13 cellular contexts compared by ENCODE assay signal in the genomic region with DNA sequence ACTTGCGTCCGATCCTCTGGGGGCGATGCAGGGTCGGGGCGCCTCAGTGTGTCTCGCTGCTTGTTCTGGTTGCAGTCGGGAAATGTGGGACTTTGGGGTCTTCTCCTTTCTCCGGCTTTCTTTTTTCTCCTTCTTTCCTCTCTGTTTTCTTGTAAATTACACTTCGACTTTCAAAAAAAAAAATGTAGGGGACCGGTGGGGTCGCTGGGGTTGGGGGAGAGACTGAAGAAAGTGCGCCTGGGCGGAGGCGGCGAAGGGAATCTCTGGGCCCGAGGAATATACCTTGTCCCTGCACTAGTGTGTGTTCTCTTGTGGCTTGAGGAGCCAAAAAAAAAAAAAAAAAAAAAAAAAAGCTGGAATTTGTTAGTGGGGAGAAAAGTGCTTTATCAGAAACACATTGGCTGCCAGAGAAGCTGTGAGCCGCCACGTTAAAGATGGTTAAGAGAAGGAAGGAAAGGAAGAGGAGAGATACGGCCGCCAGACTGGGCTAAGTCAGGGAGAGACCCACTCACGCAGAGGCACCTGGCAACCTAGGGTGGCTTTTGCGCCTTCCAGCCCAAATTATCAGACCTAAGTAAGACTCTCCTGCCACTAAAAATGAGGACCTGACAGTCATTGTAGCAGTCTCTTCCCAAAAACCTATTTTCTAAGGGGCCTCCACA. TPM values are rescaled to one million over a fixed set of nuclear protein-coding genes. Genes with fewer than 3 reads are reported as not detected.
A peak's percentile ranks its signal among the peaks of the same experiment; 100 is the strongest.
DNase-seq lines count a peak whose midpoint lies in the region; TF ChIP-seq lines count a peak whose summit lies in the region.
"Had no signal": no experiment of that assay in that cellular context is flagged by ENCODE, and none has a peak within 500 bp of the region (broad histone marks: within the 10 kb centered on the region; RNA-seq: fewer than 3 reads in every experiment).

No MANE protein-coding gene starts in this region.

- peaks cover 80% of the 10 kb centered on the region for H3K27me3 ChIP-seq in OCI-LY3 (ENCODE audit: low read depth, low read length)
- H3K27me3 ChIP-seq in esophagus muscularis mucosa: peaks cover 4 to 79% (median 50%) of the 10 kb centered on the region in 4 donors
- H3K27me3 ChIP-seq in neutrophil: peaks cover 34% of the 10 kb centered on the region

- no peaks in the 10 kb centered on the region for H4K20me1 ChIP-seq in OCI-LY3 (ENCODE audit: insufficient read depth, low read length)

- H3K27ac ChIP-seq in OCI-LY3 (ENCODE audit: low read length) (no peak overlapping the region), esophagus muscularis mucosa (replicated peaks in 1 of 4) (no peak overlapping the region), neutrophil (peak overlapping the region; percentile 16)
- H3K27ac ChIP-seq: breast epithelium, foreskin keratinocyte, PC-9 had no signal

- peak overlapping the region; percentile 27; the same call in 1 of the 2 replicates for H3K4me3 ChIP-seq in GM08714 (ENCODE audit: low read length)
- peak overlapping the region; percentile 31 for H3K4me3 ChIP-seq in OCI-LY3 (ENCODE audit: low read length)
- peak overlapping the region in 3 of 4 donors; percentile 27 to 39 (median 34) for H3K4me3 ChIP-seq in esophagus muscularis mucosa
- peak overlapping the region; percentile 56 to 60 for H3K4me3 ChIP-seq in neutrophil (ENCODE audit: low read depth in 1 of 2, low read length in 1 of 2)
- H3K4me3 ChIP-seq: PC-9 had no signal

- TF ChIP-seq EP300 in esophagus muscularis mucosa (IDR thresholded peaks at IDR 0.05): no peak

- TF ChIP-seq POLR2A in esophagus muscularis mucosa (IDR thresholded peaks at IDR 0.05; ENCODE audit: low read depth): no peak

- H3K36me3 ChIP-seq in OCI-LY3 (replicated peaks; ENCODE audit: low read depth, low read length) (no peaks in the 10 kb centered on the region), esophagus muscularis mucosa (no peaks in the 10 kb centered on the region), neutrophil (no peaks in the 10 kb centered on the region)
- H3K36me3 ChIP-seq: breast epithelium had no signal

- H3K4me1 ChIP-seq in OCI-LY3 (ENCODE audit: low read length): 0 out of 2 replicates have a peak, but pooled peaks cover 4% of the 10 kb centered on the region
- peaks cover 31 to 54% (median 50%) of the 10 kb centered on the region in 4 donors for H3K4me1 ChIP-seq in esophagus muscularis mucosa
- peaks cover 44 to 50% of the 10 kb centered on the region in 2 experiments for H3K4me1 ChIP-seq in neutrophil (ENCODE audit: control insufficient read depth in 1 of 2, insufficient read depth in 1 of 2, low read depth in 1 of 2, low read length in 1 of 2)
- H3K4me1 ChIP-seq: foreskin keratinocyte had no signal

- WGBS in esophagus muscularis mucosa: 25% methylated on average over 22 of the region's 22 CpGs

- H2AFZ ChIP-seq in OCI-LY3 (ENCODE audit: low read depth, low read length): no peak overlapping the region
- H2AFZ ChIP-seq: PC-9 had no signal

- no peaks in the 10 kb centered on the region for H3K79me2 ChIP-seq in OCI-LY3 (ENCODE audit: low read length)

- intact Hi-C loops in esophagus muscularis mucosa (cut with DNase I): loop anchor here (5.0 kb wide), 1 partner anchor 137 kb away; no protein-coding TSS in a partner anchor

- H3K9me3 ChIP-seq in OCI-LY3 (ENCODE audit: insufficient read depth, low read length) (no peaks in the 10 kb centered on the region), esophagus muscularis mucosa (no peaks in the 10 kb centered on the region), neutrophil (no peaks in the 10 kb centered on the region)
- H3K9me3 ChIP-seq: breast epithelium had no signal

- TF ChIP-seq CTCF in OCI-LY3 (IDR thresholded peaks at IDR 0.05; ENCODE audit: low read depth, low read length) (no peak), esophagus muscularis mucosa (IDR thresholded peaks at IDR 0.05) (no peak), neutrophil (IDR thresholded peaks at IDR 0.05) (no peak)

- H3K9ac ChIP-seq in OCI-LY3 (ENCODE audit: low read length): no peak overlapping the region

- DNase-seq in esophagus muscularis mucosa (ENCODE audit: extremely low spot score): no peak
- no peak for DNase-seq in NCI-H187 treated with DMSO at 0.1 percent for 48 hours (lab: John Stamatoyannopoulos, UW)
- DNase-seq in NOMO-1 treated with dmso at 0.1 percent for 144 hours (lab: John Stamatoyannopoulos, UW; ENCODE audit: unreplicated experiment): no peak
- no peak for DNase-seq in NCI-H2107 (lab: John Stamatoyannopoulos, UW)
- DNase-seq in stimulated activated CD4-positive, alpha-beta T cell treated with anti-CD3 and anti-CD28 coated beads, Interleukin-1b, Interleukin-23, amount 100 ng/mL, for 48 hours: no peak
- DNase-seq: DND-41, foreskin keratinocyte, NCI-H1930, PC-9 had no signal

- peak overlapping the region; percentile 47 for H3K4me2 ChIP-seq in OCI-LY3 (ENCODE audit: low read length)
- H3K4me2 ChIP-seq: PC-9 had no signal

RNA-seq across cellular contexts. Expression of a gene that starts 8.4 kb away (rescaled TPM):
- 10 to 100 TPM; 17.4 to 43.8 (median 29.6) TPM for total RNA-seq in esophagus muscularis mucosa
